24 cellular contexts compared by ENCODE assay signal in the genomic region with DNA sequence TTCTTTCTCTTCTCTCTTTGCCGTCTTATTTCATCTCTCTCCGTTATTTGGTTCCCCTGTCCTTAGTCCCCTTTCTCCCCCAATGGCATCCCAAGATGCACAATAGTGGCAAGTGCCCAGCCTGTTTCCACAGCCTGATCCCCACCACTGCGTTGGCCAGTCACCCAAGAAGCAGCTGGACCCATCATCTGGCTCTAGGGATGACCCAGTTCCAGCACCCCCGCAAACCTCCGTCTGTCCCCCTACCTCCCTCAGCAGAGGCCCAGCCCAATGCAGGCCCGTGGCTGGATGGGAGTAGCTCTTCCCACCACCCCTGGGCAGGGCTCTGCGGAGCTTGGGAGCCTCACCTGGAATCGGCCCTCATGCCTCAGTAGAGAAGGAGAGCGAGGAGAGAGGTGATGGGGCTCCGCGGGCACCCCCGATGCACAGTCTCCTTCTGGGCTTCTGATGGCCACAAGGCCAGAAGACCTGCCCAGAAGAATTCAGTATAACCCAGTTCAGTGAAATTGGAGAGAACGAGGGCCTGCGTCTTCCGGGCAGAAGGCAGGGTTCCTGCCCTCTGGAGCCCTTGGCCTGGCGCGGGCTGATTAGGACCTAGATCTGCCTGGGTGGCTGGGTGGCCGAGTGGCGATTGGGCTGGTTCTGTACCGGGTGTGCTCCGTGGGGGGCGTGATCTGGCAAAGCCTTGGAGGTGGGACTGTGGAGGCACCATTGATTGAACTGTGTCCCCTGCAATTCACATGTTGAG.
"Had no signal": no experiment of that assay in that cellular context is flagged by ENCODE, and none has a peak within 500 bp of the region (broad histone marks: within the 10 kb centered on the region; RNA-seq: fewer than 3 reads in every experiment).

No MANE protein-coding gene starts in this region.

- H3K27ac Mint-ChIP-seq: activated CD4-positive, alpha-beta memory T cell treated with anti-CD3 and anti-CD28 coated beads for 36 hours; activated CD4-positive, alpha-beta T cell treated with anti-CD3 and anti-CD28 coated beads, Interleukin-2, amount 10 ng/mL, durations not matched to agents 7 days and 5 days; activated naive CD8-positive, alpha-beta T cell treated with anti-CD3 and anti-CD28 coated beads, Interleukin-2, amount 10 ng/mL, durations not matched to agents 7 days and 5 days; activated T-helper 2 cell treated with anti-CD3 and anti-CD28 coated beads, Interferon-gamma antibody, Interleukin-2, Interleukin-4, amounts not matched to agents 10 μg/mL and 5 μg/mL and 100 μg/mL, durations not matched to agents 14 hours and 24 hours and 36 hours had no signal

- H3K9me3 ChIP-seq: adrenal gland, breast epithelium had no signal

- H3K4me3 Mint-ChIP-seq: activated CD4-positive, alpha-beta memory T cell treated with anti-CD3 and anti-CD28 coated beads for 36 hours; activated CD4-positive, alpha-beta T cell treated with anti-CD3 and anti-CD28 coated beads, Interleukin-2, amount 10 ng/mL, durations not matched to agents 7 days and 5 days; activated naive CD8-positive, alpha-beta T cell treated with anti-CD3 and anti-CD28 coated beads, Interleukin-2, amount 10 ng/mL, durations not matched to agents 7 days and 5 days; T-helper 17 cell had no signal

- ATAC-seq: PC-3, T-helper 17 cell had no signal

- H3K27me3 Mint-ChIP-seq: activated CD4-positive, alpha-beta memory T cell treated with anti-CD3 and anti-CD28 coated beads for 36 hours; activated CD4-positive, alpha-beta T cell treated with anti-CD3 and anti-CD28 coated beads, Interleukin-2, amount 10 ng/mL, durations not matched to agents 7 days and 5 days; activated naive CD8-positive, alpha-beta T cell treated with anti-CD3 and anti-CD28 coated beads, Interleukin-2, amount 10 ng/mL, durations not matched to agents 7 days and 5 days; T-helper 17 cell had no signal

- H3K4me1 Mint-ChIP-seq: activated CD4-positive, alpha-beta T cell treated with anti-CD3 and anti-CD28 coated beads, Interleukin-2, amount 10 ng/mL, durations not matched to agents 7 days and 5 days had no signal

- DNase-seq: activated CD4-positive, alpha-beta memory T cell treated with anti-CD3 and anti-CD28 coated beads for 36 hours; activated CD4-positive, alpha-beta T cell treated with anti-CD3 and anti-CD28 coated beads, Interleukin-2, amount 10 ng/mL, durations not matched to agents 7 days and 5 days; activated CD4-positive, CD25-positive, alpha-beta regulatory T cell; activated CD8-positive, alpha-beta memory T cell treated with anti-CD3 and anti-CD28 coated beads for 24 hours; activated naive CD4-positive, alpha-beta T cell treated with anti-CD3 and anti-CD28 coated beads, Interleukin-2, amount 50 U/mL, for 16 hours; activated naive CD8-positive, alpha-beta T cell treated with anti-CD3 and anti-CD28 coated beads, Interleukin-2, amount 10 ng/mL, durations not matched to agents 7 days and 5 days; activated T-cell treated with anti-CD3 and anti-CD28 coated beads, Interleukin-2, amount 50 U/mL, for 48 hours; adrenal gland; anterior cingulate cortex; caudate nucleus; Karpas-422; MM.1S; NCI-H1105 treated with DMSO at 0.1 percent for 48 hours; NCI-H1436 treated with DMSO at 0.1 percent for 48 hours; NCI-H187 treated with DMSO at 0.1 percent for 48 hours; NCI-H2081 treated with DMSO at 0.1 percent for 48 hours; NCI-H446; NCI-H524; PC-3; SHP77 treated with DMSO at 0.1 percent for 48 hours; T-helper 17 cell; T-helper 9 cell had no signal

- H3K36me3 ChIP-seq: adrenal gland, breast epithelium had no signal

- H3K9me3 Mint-ChIP-seq: activated CD4-positive, alpha-beta memory T cell treated with anti-CD3 and anti-CD28 coated beads for 36 hours; activated CD4-positive, alpha-beta T cell treated with anti-CD3 and anti-CD28 coated beads, Interleukin-2, amount 10 ng/mL, durations not matched to agents 7 days and 5 days; activated naive CD8-positive, alpha-beta T cell treated with anti-CD3 and anti-CD28 coated beads, Interleukin-2, amount 10 ng/mL, durations not matched to agents 7 days and 5 days; activated T-helper 2 cell treated with anti-CD3 and anti-CD28 coated beads, Interferon-gamma antibody, Interleukin-2, Interleukin-4, amounts not matched to agents 10 μg/mL and 5 μg/mL and 100 μg/mL, durations not matched to agents 14 hours and 24 hours and 36 hours had no signal

- H3K27ac ChIP-seq: adrenal gland, breast epithelium had no signal

- H3K27me3 ChIP-seq: adrenal gland, breast epithelium had no signal

- H3K4me1 ChIP-seq: breast epithelium had no signal

- H3K4me3 ChIP-seq: adrenal gland, breast epithelium had no signal
